Comparison of ENCODE assay signal across 1 cellular context in genomic region chr2:26838121-26838906, GRCh38.
TF ChIP-seq lines count a peak whose summit lies in the region.

No MANE protein-coding gene starts in this region.

TF ChIP-seq in K562, 482 proteins besides CTCF, POLR2A, EP300 and RAD21 (continued from another document):
- TF ChIP-seq, protein P1, sequence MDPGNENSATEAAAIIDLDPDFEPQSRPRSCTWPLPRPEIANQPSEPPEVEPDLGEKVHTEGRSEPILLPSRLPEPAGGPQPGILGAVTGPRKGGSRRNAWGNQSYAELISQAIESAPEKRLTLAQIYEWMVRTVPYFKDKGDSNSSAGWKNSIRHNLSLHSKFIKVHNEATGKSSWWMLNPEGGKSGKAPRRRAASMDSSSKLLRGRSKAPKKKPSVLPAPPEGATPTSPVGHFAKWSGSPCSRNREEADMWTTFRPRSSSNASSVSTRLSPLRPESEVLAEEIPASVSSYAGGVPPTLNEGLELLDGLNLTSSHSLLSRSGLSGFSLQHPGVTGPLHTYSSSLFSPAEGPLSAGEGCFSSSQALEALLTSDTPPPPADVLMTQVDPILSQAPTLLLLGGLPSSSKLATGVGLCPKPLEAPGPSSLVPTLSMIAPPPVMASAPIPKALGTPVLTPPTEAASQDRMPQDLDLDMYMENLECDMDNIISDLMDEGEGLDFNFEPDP (CRISPR knock-in tag; IDR thresholded peaks at IDR 0.05): no peak
- TF ChIP-seq EZH2 (IDR thresholded peaks at IDR 0.05; ENCODE audit: borderline replicate concordance, low read depth, low read length): no peak
- no peak for TF ChIP-seq ZC3H4 (CRISPR knock-in tag; IDR thresholded peaks at IDR 0.05; ENCODE audit: borderline replicate concordance)
- no peak for TF ChIP-seq ZNF280B (CRISPR knock-in tag; IDR thresholded peaks at IDR 0.05)
- peak; percentile 96 for TF ChIP-seq MIER1 (IDR thresholded peaks at IDR 0.05; ENCODE audit: low read depth)
- TF ChIP-seq ZNF561 (CRISPR knock-in tag; conservative IDR thresholded peaks at IDR 0.05): no peak
- TF ChIP-seq RAD51 (IDR thresholded peaks at IDR 0.05; ENCODE audit: borderline replicate concordance, low read depth): no peak
